Comparison of ENCODE assay signal across 16 cellular contexts in the genomic region with DNA sequence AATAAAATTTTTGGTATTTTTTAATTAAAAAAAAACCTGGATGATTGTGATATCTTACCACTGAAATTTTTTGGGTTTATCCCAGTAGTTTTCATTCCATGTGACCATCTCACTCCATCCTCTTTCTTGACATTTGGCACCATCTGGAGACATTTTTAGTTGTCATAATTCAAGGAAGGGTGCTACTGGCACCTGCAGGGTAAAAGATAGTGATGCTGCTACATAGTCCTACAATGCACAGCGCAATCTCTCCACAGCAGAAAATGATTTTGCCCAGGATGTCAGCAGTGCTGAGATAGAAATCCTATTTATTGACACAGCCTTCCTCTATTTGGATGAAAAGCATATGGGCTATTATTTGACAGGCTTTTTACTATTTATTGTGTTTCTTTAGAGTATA.
"Had no signal": no experiment of that assay in that cellular context is flagged by ENCODE, and none has a peak within 500 bp of the region (broad histone marks: within the 10 kb centered on the region; RNA-seq: fewer than 3 reads in every experiment).

No MANE protein-coding gene starts in this region.

- DNase-seq: activated CD4-positive, alpha-beta T cell treated with anti-CD3 and anti-CD28 coated beads, Interleukin-2, amount 10 ng/mL, durations not matched to agents 7 days and 5 days; activated CD4-positive, CD25-positive, alpha-beta regulatory T cell; activated CD8-positive, alpha-beta memory T cell treated with anti-CD3 and anti-CD28 coated beads for 24 hours; activated naive CD4-positive, alpha-beta T cell treated with anti-CD3 and anti-CD28 coated beads for 36 hours; effector CD8-positive, alpha-beta T cell; hypothalamus; pancreas; stimulated activated CD4-positive, alpha-beta T cell treated with anti-CD3 and anti-CD28 coated beads, Interleukin-4, amount 100 ng/mL, for 24 hours; stimulated activated naive CD8-positive, alpha-beta T cell treated with anti-CD3 and anti-CD28 coated beads, Interleukin-15, amount 100 ng/mL, for 72 hours; testis; upper lobe of right lung had no signal

- ATAC-seq: activated T-helper 17 cell treated with anti-CD3 and anti-CD28 coated beads, Interleukin-2, amount 50 U/mL, for 72 hours; stimulated activated naive CD8-positive, alpha-beta T cell treated with anti-CD3 and anti-CD28 coated beads, Interleukin-15, amount 100 ng/mL, for 72 hours; upper lobe of right lung had no signal

- H3K27me3 ChIP-seq: cardiac muscle cell, neural progenitor cell, pancreas, testis, upper lobe of right lung had no signal

- H2AFZ ChIP-seq: neural progenitor cell had no signal

- H3K27ac ChIP-seq: cardiac muscle cell, coronary artery, neural progenitor cell, pancreas, testis, upper lobe of right lung had no signal

- H3K27ac Mint-ChIP-seq: activated CD4-positive, alpha-beta T cell treated with anti-CD3 and anti-CD28 coated beads, Interleukin-2, amount 10 ng/mL, durations not matched to agents 7 days and 5 days; activated naive CD4-positive, alpha-beta T cell treated with anti-CD3 and anti-CD28 coated beads for 36 hours; activated T-helper 17 cell treated with anti-CD3 and anti-CD28 coated beads, Interleukin-2, amount 50 U/mL, for 72 hours; neural progenitor cell; stimulated activated naive CD8-positive, alpha-beta T cell treated with anti-CD3 and anti-CD28 coated beads, Interleukin-15, amount 100 ng/mL, for 72 hours had no signal

- H3K4me2 ChIP-seq: neural progenitor cell had no signal

- H3K9me3 ChIP-seq: pancreas, testis, upper lobe of right lung had no signal

- H3K9ac ChIP-seq: neural progenitor cell had no signal

- H3K9me3 Mint-ChIP-seq: neural progenitor cell had no signal

- H3K4me3 Mint-ChIP-seq: activated CD4-positive, alpha-beta T cell treated with anti-CD3 and anti-CD28 coated beads, Interleukin-2, amount 10 ng/mL, durations not matched to agents 7 days and 5 days; activated naive CD4-positive, alpha-beta T cell treated with anti-CD3 and anti-CD28 coated beads for 36 hours; activated T-helper 17 cell treated with anti-CD3 and anti-CD28 coated beads, Interleukin-2, amount 50 U/mL, for 72 hours; neural progenitor cell; stimulated activated naive CD8-positive, alpha-beta T cell treated with anti-CD3 and anti-CD28 coated beads, Interleukin-15, amount 100 ng/mL, for 72 hours had no signal

- H3K4me1 Mint-ChIP-seq: neural progenitor cell had no signal

- H3K4me1 ChIP-seq: neural progenitor cell, testis had no signal

- FAIRE-seq: astrocyte, pancreas had no signal

- H3K4me3 ChIP-seq: cardiac muscle cell, coronary artery, neural progenitor cell, pancreas, testis, upper lobe of right lung had no signal

- H3K36me3 ChIP-seq: cardiac muscle cell, pancreas had no signal

- H3K27me3 Mint-ChIP-seq: activated CD4-positive, alpha-beta T cell treated with anti-CD3 and anti-CD28 coated beads, Interleukin-2, amount 10 ng/mL, durations not matched to agents 7 days and 5 days; activated T-helper 17 cell treated with anti-CD3 and anti-CD28 coated beads, Interleukin-2, amount 50 U/mL, for 72 hours; stimulated activated naive CD8-positive, alpha-beta T cell treated with anti-CD3 and anti-CD28 coated beads, Interleukin-15, amount 100 ng/mL, for 72 hours had no signal
